ENCODE assay signal across 9 cellular contexts in the genomic region with DNA sequence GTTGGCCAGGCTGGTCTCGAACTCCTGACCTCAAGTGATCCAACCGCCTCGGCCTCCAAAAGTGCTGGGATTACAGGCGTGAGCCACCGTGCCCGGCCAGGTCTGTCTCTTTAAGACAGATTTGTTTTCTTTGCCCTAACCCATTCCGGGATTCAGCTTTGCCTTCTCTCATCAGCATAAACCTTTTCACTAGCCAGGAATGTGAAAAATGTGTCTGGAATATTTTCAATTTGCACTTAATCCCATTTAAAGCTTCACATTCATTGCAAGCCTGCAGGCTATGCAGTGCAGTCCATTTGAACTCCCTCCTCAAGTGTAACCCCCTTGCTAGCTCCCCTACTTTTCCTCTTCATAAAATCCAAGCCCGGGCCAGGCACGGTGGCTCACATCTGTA. TPM values are rescaled to one million over a fixed set of nuclear protein-coding genes. Genes with fewer than 3 reads are reported as not detected.
A peak's percentile ranks its signal among the peaks of the same experiment; 100 is the strongest.
DNase-seq lines count a peak whose midpoint lies in the region; ATAC-seq and TF ChIP-seq lines count a peak whose summit lies in the region.
"Had no signal": no experiment of that assay in that cellular context is flagged by ENCODE, and none has a peak within 500 bp of the region (broad histone marks: within the 10 kb centered on the region; RNA-seq: fewer than 3 reads in every experiment).

No MANE protein-coding gene starts in this region.

- H3K9me3 Mint-ChIP-seq in mesothelial cell of epicardium: no peaks in the 10 kb centered on the region

- TF ChIP-seq CTCF in BE2C (IDR thresholded peaks at IDR 0.05; ENCODE audit: low read depth, low read length) (no peak), astrocyte of the spinal cord (IDR thresholded peaks at IDR 0.05; ENCODE audit: low read depth, low read length) (no peak), mesothelial cell of epicardium (IDR thresholded peaks at IDR 0.05; ENCODE audit: unreplicated experiment) (no peak)

- H3K27ac Mint-ChIP-seq in mesothelial cell of epicardium: peak overlapping the region; percentile 98

- peak overlapping the region; percentile 86 for H3K4me3 Mint-ChIP-seq in mesothelial cell of epicardium

- no peak for ATAC-seq in GM19035 (IDR thresholded peaks at IDR 0.05; ENCODE audit: unreplicated experiment)
- no peak for ATAC-seq in HG03571 (IDR thresholded peaks at IDR 0.05; ENCODE audit: unreplicated experiment)

- no peaks in the 10 kb centered on the region for H3K27me3 ChIP-seq in BE2C
- H3K27me3 ChIP-seq: cardiac muscle cell had no signal

- no peaks in the 10 kb centered on the region for H3K27me3 Mint-ChIP-seq in mesothelial cell of epicardium (ENCODE audit: low read depth)

- no peaks in the 10 kb centered on the region for H3K9me3 ChIP-seq in BE2C

- peaks cover 4% of the 10 kb centered on the region for H3K36me3 Mint-ChIP-seq in mesothelial cell of epicardium

- H3K4me1 ChIP-seq in BE2C: no peaks in the 10 kb centered on the region

- H3K4me3 ChIP-seq in BE2C (ENCODE audit: low read depth, low read length) (peak overlapping the region; percentile 80), astrocyte of the spinal cord (ENCODE audit: low read depth, low read length) (no peak overlapping the region)
- H3K4me3 ChIP-seq: cardiac muscle cell had no signal

- H3K36me3 ChIP-seq in BE2C: no peaks in the 10 kb centered on the region; the same call in 1 of the 2 replicates
- H3K36me3 ChIP-seq: cardiac muscle cell had no signal

- DNase-seq in BE2C (no peak), HS-27A (ENCODE audit: low read depth) (peak; percentile 96), astrocyte of the spinal cord (ENCODE audit: low read depth, low spot score) (peak; percentile 19), mesothelial cell of epicardium (ENCODE audit: low spot score in 2 of 2, unreplicated experiment in 2 of 2) (no peak), OCI-M1 (lab: John Stamatoyannopoulos, UW) (no peak), NCI-H146 treated with DMSO at 0.1 percent for 48 hours (lab: John Stamatoyannopoulos, UW; ENCODE audit: unreplicated experiment) (no peak)

- peaks cover 29% of the 10 kb centered on the region for H3K4me1 Mint-ChIP-seq in mesothelial cell of epicardium

- in situ Hi-C loops in astrocyte of the spinal cord (cut with HindIII; ENCODE audit: low sequenced_read_pairs): no loop called here

RNA-seq across cellular contexts. Expression of gene TMEM160, which starts 0.9 kb away (rescaled TPM):
- polyA plus RNA-seq in BE2C (2012; ENCODE audit: insufficient read depth, insufficient read length, low read depth): 137 TPM
- 35.4 to 38.1 TPM (median 36.2 TPM) in 3 replicates for total RNA-seq in mesothelial cell of epicardium

RNA-seq across cellular contexts. Expression of gene NPAS1, which starts 29.7 kb away (rescaled TPM):
- polyA plus RNA-seq in BE2C (2012; ENCODE audit: insufficient read depth, insufficient read length, low read depth): 1.4 TPM
- total RNA-seq in mesothelial cell of epicardium: 3.4 to 3.9 TPM (median 3.9 TPM) in 3 replicates

Comparison
In these comparisons a context has a peak if more than half of its experiments do, and no peak if none do; other contexts are left out.
1. DNase-seq: peak in HS-27A (single experiment) and astrocyte of the spinal cord (single experiment); none in BE2C (single experiment), mesothelial cell of epicardium (0 of 2), OCI-M1 (single experiment) and NCI-H146 treated with DMSO at 0.1 percent for 48 hours (single experiment).